In genomic region chr10:120262857-120263547, GRCh38 we compare ENCODE assay signal across 15 cellular contexts.
DNase-seq lines count a peak whose midpoint lies in the region; ATAC-seq and TF ChIP-seq lines count a peak whose summit lies in the region.
"Had no signal": no experiment of that assay in that cellular context is flagged by ENCODE, and none has a peak within 500 bp of the region (broad histone marks: within the 10 kb centered on the region; RNA-seq: fewer than 3 reads in every experiment).

No MANE protein-coding gene starts in this region.

- H3K4me1 Mint-ChIP-seq in CD8-positive, alpha-beta T cell (ENCODE audit: low read depth) = no peaks in the 10 kb centered on the region
- H3K4me1 Mint-ChIP-seq in stimulated activated naive CD8-positive, alpha-beta T cell treated with anti-CD3 and anti-CD28 coated beads, Interleukin-15, amount 100 ng/mL, for 72 hours = no peaks in the 10 kb centered on the region
- H3K4me1 Mint-ChIP-seq in activated T-helper 17 cell treated with anti-CD3 and anti-CD28 coated beads, Interleukin-2, amount 50 U/mL, for 72 hours = no peaks in the 10 kb centered on the region

- no peak for TF ChIP-seq CTCF in CD8-positive, alpha-beta T cell (IDR thresholded peaks at IDR 0.05)

- POLR2A ChIA-PET in CD8-positive, alpha-beta T cell (lab: Charles Lee) = no interaction called here

- H3K36me3 ChIP-seq in CD8-positive, alpha-beta T cell (ENCODE audit: insufficient read depth, low read length) = no peaks in the 10 kb centered on the region

- no peaks in the 10 kb centered on the region for H3K9me3 Mint-ChIP-seq in CD8-positive, alpha-beta T cell
- H3K9me3 Mint-ChIP-seq in stimulated activated naive CD8-positive, alpha-beta T cell treated with anti-CD3 and anti-CD28 coated beads, Interleukin-15, amount 100 ng/mL, for 72 hours = no peaks in the 10 kb centered on the region
- no peaks in the 10 kb centered on the region for H3K9me3 Mint-ChIP-seq in activated T-helper 17 cell treated with anti-CD3 and anti-CD28 coated beads, Interleukin-2, amount 50 U/mL, for 72 hours

- CTCF ChIA-PET in CD8-positive, alpha-beta T cell (lab: Charles Lee) = no interaction called here

- intact Hi-C loops in CD8-positive, alpha-beta T cell (cut with DNase I, micrococcal nuclease) = no loop called here

- no peaks in the 10 kb centered on the region for H3K36me3 Mint-ChIP-seq in CD8-positive, alpha-beta T cell
- no peaks in the 10 kb centered on the region for H3K36me3 Mint-ChIP-seq in activated T-helper 17 cell treated with anti-CD3 and anti-CD28 coated beads, Interleukin-2, amount 50 U/mL, for 72 hours (ENCODE audit: low read depth)

- H3K27ac ChIP-seq in epithelial cell of prostate = no peak overlapping the region
- no peak overlapping the region for H3K27ac ChIP-seq in CD8-positive, alpha-beta T cell (ENCODE audit: low read depth, low read length)
- H3K27ac ChIP-seq: C4-2B had no signal

- no peak overlapping the region for H3K4me3 ChIP-seq in CD8-positive, alpha-beta T cell (ENCODE audit: low read depth, low read length)

- DNase-seq in epithelial cell of prostate (ENCODE audit: low read depth, low spot score) = peak; percentile 6
- no peak for DNase-seq in CD8-positive, alpha-beta T cell
- no peak for DNase-seq in stimulated activated naive CD8-positive, alpha-beta T cell treated with anti-CD3 and anti-CD28 coated beads, Interleukin-15, amount 100 ng/mL, for 72 hours
- no peak for DNase-seq in NCI-H1092 treated with DMSO at 0.1 percent for 48 hours (lab: John Stamatoyannopoulos, UW)
- DNase-seq: activated naive CD4-positive, alpha-beta T cell treated with anti-CD3 and anti-CD28 coated beads, Interleukin-2, amount 50 U/mL, for 16 hours; islet precursor cell; NCI-H345; RPMI8226; stimulated activated CD4-positive, alpha-beta T cell treated with anti-CD3 and anti-CD28 coated beads, Interleukin-2, amount 100 ng/mL, for 48 hours; stimulated activated naive CD4-positive, alpha-beta T cell had no signal

- no peaks in the 10 kb centered on the region for H3K4me1 ChIP-seq in CD8-positive, alpha-beta T cell (ENCODE audit: insufficient read depth, low read length)

- H3K4me3 Mint-ChIP-seq in CD8-positive, alpha-beta T cell = no peak overlapping the region
- H3K4me3 Mint-ChIP-seq in stimulated activated naive CD8-positive, alpha-beta T cell treated with anti-CD3 and anti-CD28 coated beads, Interleukin-15, amount 100 ng/mL, for 72 hours = no peak overlapping the region
- no peak overlapping the region for H3K4me3 Mint-ChIP-seq in activated T-helper 17 cell treated with anti-CD3 and anti-CD28 coated beads, Interleukin-2, amount 50 U/mL, for 72 hours

- ATAC-seq in GM18511 (IDR thresholded peaks at IDR 0.05; ENCODE audit: unreplicated experiment) (peak; percentile 67), GM21737 (IDR thresholded peaks at IDR 0.05; ENCODE audit: unreplicated experiment) (peak; percentile 82), HG03432 (IDR thresholded peaks at IDR 0.05; ENCODE audit: unreplicated experiment) (peak; percentile 80)
- ATAC-seq in CD8-positive, alpha-beta T cell = no peak
- no peak for ATAC-seq in stimulated activated naive CD8-positive, alpha-beta T cell treated with anti-CD3 and anti-CD28 coated beads, Interleukin-15, amount 100 ng/mL, for 72 hours
- no peak for ATAC-seq in activated T-helper 17 cell treated with anti-CD3 and anti-CD28 coated beads, Interleukin-2, amount 50 U/mL, for 72 hours (replicated peaks)

- peaks cover 15% of the 10 kb centered on the region for H3K27me3 Mint-ChIP-seq in CD8-positive, alpha-beta T cell (ENCODE audit: low read depth)
- H3K27me3 Mint-ChIP-seq in stimulated activated naive CD8-positive, alpha-beta T cell treated with anti-CD3 and anti-CD28 coated beads, Interleukin-15, amount 100 ng/mL, for 72 hours = no peaks in the 10 kb centered on the region
- H3K27me3 Mint-ChIP-seq in activated T-helper 17 cell treated with anti-CD3 and anti-CD28 coated beads, Interleukin-2, amount 50 U/mL, for 72 hours = peaks cover 34% of the 10 kb centered on the region

- no peaks in the 10 kb centered on the region for H3K9me3 ChIP-seq in CD8-positive, alpha-beta T cell (ENCODE audit: low read length)

- peaks cover 3% of the 10 kb centered on the region for H3K27me3 ChIP-seq in CD8-positive, alpha-beta T cell (ENCODE audit: insufficient read depth, low read length)

- no peak overlapping the region for H3K27ac Mint-ChIP-seq in CD8-positive, alpha-beta T cell
- H3K27ac Mint-ChIP-seq in stimulated activated naive CD8-positive, alpha-beta T cell treated with anti-CD3 and anti-CD28 coated beads, Interleukin-15, amount 100 ng/mL, for 72 hours = no peak overlapping the region
- no peak overlapping the region for H3K27ac Mint-ChIP-seq in activated T-helper 17 cell treated with anti-CD3 and anti-CD28 coated beads, Interleukin-2, amount 50 U/mL, for 72 hours

Comparison
In these comparisons a context has a peak if more than half of its experiments do, and no peak if none do; other contexts are left out.
1. ATAC-seq: peak in GM18511 (single experiment), GM21737 (single experiment) and HG03432 (single experiment); none in CD8-positive, alpha-beta T cell (single experiment), stimulated activated naive CD8-positive, alpha-beta T cell treated with anti-CD3 and anti-CD28 coated beads, Interleukin-15, amount 100 ng/mL, for 72 hours (single experiment) and activated T-helper 17 cell treated with anti-CD3 and anti-CD28 coated beads, Interleukin-2, amount 50 U/mL, for 72 hours (single experiment).